ENCODE assay signal across 17 cellular contexts in genomic region chr9:114228034-114228808, GRCh38.
"Had no signal": no experiment of that assay in that cellular context is flagged by ENCODE, and none has a peak within 500 bp of the region (broad histone marks: within the 10 kb centered on the region; RNA-seq: fewer than 3 reads in every experiment).

No MANE protein-coding gene starts in this region.

- H3K4me1 Mint-ChIP-seq: activated CD4-positive, alpha-beta memory T cell treated with anti-CD3 and anti-CD28 coated beads, Interleukin-2, amount 10 ng/mL, durations not matched to agents 7 days and 5 days; activated CD4-positive, alpha-beta T cell treated with anti-CD3 and anti-CD28 coated beads for 36 hours; activated naive CD4-positive, alpha-beta T cell treated with anti-CD3 and anti-CD28 coated beads, Interleukin-2, amount 10 ng/mL, durations not matched to agents 7 days and 5 days; activated naive CD8-positive, alpha-beta T cell treated with anti-CD3 and anti-CD28 coated beads, Interleukin-2, amount 50 U/mL, for 24 hours; central memory CD8-positive, alpha-beta T cell; naive B cell; stimulated activated naive B cell treated with anti-CD40 and anti-IgM and Interleukin-4, amounts not matched to agents 10 μg/mL and 1 μg/mL and 100 μg/mL, for 72 hours had no signal

- H3K27ac ChIP-seq: brain microvascular endothelial cell, colonic mucosa, parathyroid adenoma, tibial artery, uterus, WERI-Rb-1 had no signal

- H3K9me3 Mint-ChIP-seq: activated CD4-positive, alpha-beta memory T cell treated with anti-CD3 and anti-CD28 coated beads, Interleukin-2, amount 10 ng/mL, durations not matched to agents 7 days and 5 days; activated naive CD4-positive, alpha-beta T cell treated with anti-CD3 and anti-CD28 coated beads, Interleukin-2, amount 10 ng/mL, durations not matched to agents 7 days and 5 days; activated naive CD8-positive, alpha-beta T cell treated with anti-CD3 and anti-CD28 coated beads, Interleukin-2, amount 50 U/mL, for 24 hours; activated T-cell treated with anti-CD3 and anti-CD28 coated beads, Interleukin-2, amount 50 U/mL, for 24 hours; central memory CD8-positive, alpha-beta T cell; naive B cell; stimulated activated naive B cell treated with anti-CD40 and anti-IgM and Interleukin-4, amounts not matched to agents 10 μg/mL and 1 μg/mL and 100 μg/mL, for 72 hours had no signal

- H3K4me3 Mint-ChIP-seq: activated CD4-positive, alpha-beta memory T cell treated with anti-CD3 and anti-CD28 coated beads, Interleukin-2, amount 10 ng/mL, durations not matched to agents 7 days and 5 days; activated CD4-positive, alpha-beta T cell treated with anti-CD3 and anti-CD28 coated beads for 36 hours; activated naive CD4-positive, alpha-beta T cell treated with anti-CD3 and anti-CD28 coated beads, Interleukin-2, amount 10 ng/mL, durations not matched to agents 7 days and 5 days; activated naive CD8-positive, alpha-beta T cell treated with anti-CD3 and anti-CD28 coated beads, Interleukin-2, amount 50 U/mL, for 24 hours; activated T-cell treated with anti-CD3 and anti-CD28 coated beads, Interleukin-2, amount 50 U/mL, for 24 hours; central memory CD8-positive, alpha-beta T cell; stimulated activated naive B cell treated with anti-CD40 and anti-IgM and Interleukin-4, amounts not matched to agents 10 μg/mL and 1 μg/mL and 100 μg/mL, for 72 hours had no signal

- H3K36me3 ChIP-seq: brain microvascular endothelial cell, colonic mucosa, tibial artery, uterus had no signal

- ATAC-seq: activated CD4-positive, alpha-beta T cell treated with anti-CD3 and anti-CD28 coated beads for 36 hours; activated naive CD8-positive, alpha-beta T cell treated with anti-CD3 and anti-CD28 coated beads, Interleukin-2, amount 50 U/mL, for 24 hours; left lobe of liver; mucosa of descending colon; stimulated activated naive B cell treated with anti-CD40 and anti-IgM and Interleukin-4, amounts not matched to agents 10 μg/mL and 1 μg/mL and 100 μg/mL, for 72 hours had no signal

- H3K27me3 Mint-ChIP-seq: activated CD4-positive, alpha-beta memory T cell treated with anti-CD3 and anti-CD28 coated beads, Interleukin-2, amount 10 ng/mL, durations not matched to agents 7 days and 5 days; activated naive CD8-positive, alpha-beta T cell treated with anti-CD3 and anti-CD28 coated beads, Interleukin-2, amount 50 U/mL, for 24 hours; activated T-cell treated with anti-CD3 and anti-CD28 coated beads, Interleukin-2, amount 50 U/mL, for 24 hours had no signal

- DNase-seq: activated CD4-positive, alpha-beta memory T cell treated with anti-CD3 and anti-CD28 coated beads, Interleukin-2, amount 10 ng/mL, durations not matched to agents 7 days and 5 days; activated CD4-positive, alpha-beta T cell treated with anti-CD3 and anti-CD28 coated beads for 36 hours; activated naive CD4-positive, alpha-beta T cell treated with anti-CD3 and anti-CD28 coated beads, Interleukin-2, amount 10 ng/mL, durations not matched to agents 7 days and 5 days; activated naive CD8-positive, alpha-beta T cell treated with anti-CD3 and anti-CD28 coated beads, Interleukin-2, amount 50 U/mL, for 24 hours; activated T-cell treated with anti-CD3 and anti-CD28 coated beads, Interleukin-2, amount 50 U/mL, for 24 hours; brain microvascular endothelial cell; colonic mucosa; mammary epithelial cell; mucosa of descending colon; naive B cell; stimulated activated naive B cell treated with anti-CD40 and anti-IgM and Interleukin-4, amounts not matched to agents 10 μg/mL and 1 μg/mL and 100 μg/mL, for 72 hours; tibial artery; uterus; WERI-Rb-1 had no signal

- H3K9me3 ChIP-seq: colonic mucosa, mucosa of descending colon, tibial artery, uterus had no signal

- H3K27ac Mint-ChIP-seq: activated CD4-positive, alpha-beta memory T cell treated with anti-CD3 and anti-CD28 coated beads, Interleukin-2, amount 10 ng/mL, durations not matched to agents 7 days and 5 days; activated CD4-positive, alpha-beta T cell treated with anti-CD3 and anti-CD28 coated beads for 36 hours; activated naive CD4-positive, alpha-beta T cell treated with anti-CD3 and anti-CD28 coated beads, Interleukin-2, amount 10 ng/mL, durations not matched to agents 7 days and 5 days; activated naive CD8-positive, alpha-beta T cell treated with anti-CD3 and anti-CD28 coated beads, Interleukin-2, amount 50 U/mL, for 24 hours; activated T-cell treated with anti-CD3 and anti-CD28 coated beads, Interleukin-2, amount 50 U/mL, for 24 hours; naive B cell; stimulated activated naive B cell treated with anti-CD40 and anti-IgM and Interleukin-4, amounts not matched to agents 10 μg/mL and 1 μg/mL and 100 μg/mL, for 72 hours had no signal

- H3K27me3 ChIP-seq: brain microvascular endothelial cell, colonic mucosa, tibial artery, uterus had no signal

- H3K36me3 Mint-ChIP-seq: activated naive CD4-positive, alpha-beta T cell treated with anti-CD3 and anti-CD28 coated beads, Interleukin-2, amount 10 ng/mL, durations not matched to agents 7 days and 5 days; naive B cell; stimulated activated naive B cell treated with anti-CD40 and anti-IgM and Interleukin-4, amounts not matched to agents 10 μg/mL and 1 μg/mL and 100 μg/mL, for 72 hours had no signal

- H3K4me1 ChIP-seq: colonic mucosa, parathyroid adenoma had no signal

- H3K4me3 ChIP-seq: colonic mucosa, mucosa of descending colon, tibial artery, uterus had no signal
